Comparison of ENCODE assay signal across 25 cellular contexts in the genomic region with DNA sequence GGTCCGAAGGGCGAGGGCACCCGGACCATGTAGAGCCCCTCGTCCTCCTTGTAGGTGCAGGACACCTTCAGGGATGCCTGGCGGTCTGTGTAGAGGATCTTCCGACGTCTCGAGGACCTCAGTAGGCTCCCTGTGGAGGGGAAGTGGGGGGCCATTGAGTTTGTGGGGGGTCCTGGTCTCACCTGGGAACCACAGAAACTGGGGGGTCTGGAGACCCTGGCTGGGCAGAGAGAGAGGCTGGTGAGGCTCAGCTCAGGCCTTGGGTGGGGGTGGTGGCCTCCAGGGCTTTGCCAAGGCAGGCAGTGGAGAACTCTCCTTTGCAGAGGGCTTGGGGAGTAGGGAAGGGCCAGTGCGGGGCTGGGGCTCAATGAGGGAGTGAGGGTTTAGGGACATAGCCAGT. TPM values are rescaled to one million over a fixed set of nuclear protein-coding genes. Genes with fewer than 3 reads are reported as not detected.
DNase-seq lines count a peak whose midpoint lies in the region; ATAC-seq, FAIRE-seq and TF ChIP-seq lines count a peak whose summit lies in the region.
"Had no signal": no experiment of that assay in that cellular context is flagged by ENCODE, and none has a peak within 500 bp of the region (broad histone marks: within the 10 kb centered on the region; RNA-seq: fewer than 3 reads in every experiment).

No MANE protein-coding gene starts in this region.

- H3K4me3 ChIP-seq in left ventricle myocardium inferior (no peak overlapping the region), kidney (ENCODE audit: low read length in 2 of 2) (no peak overlapping the region)
- H3K4me3 ChIP-seq: A549; BLaER1 treated with 17β-estradiol and CSF1 and Interleukin-3, amounts not matched to agents 10 nM and 100 nM had no signal

- H3K4me1 ChIP-seq in left ventricle myocardium inferior = peaks cover 78% of the 10 kb centered on the region
- H3K4me1 ChIP-seq in kidney (ENCODE audit: control insufficient read depth in 1 of 2, insufficient read depth in 1 of 2, low read depth in 1 of 2, low read length in 2 of 2) = no peaks in the 10 kb centered on the region
- H3K4me1 ChIP-seq: A549, BE2C had no signal

- CTCF ChIA-PET in CD4-positive, alpha-beta T cell (lab: Charles Lee) = no interaction called here

- H3K27ac ChIP-seq in left ventricle myocardium inferior (replicated peaks) (peak overlapping the region; percentile 79), kidney (ENCODE audit: low read depth in 2 of 2, low read length in 2 of 2) (no peak overlapping the region)
- H3K27ac ChIP-seq in CD4-positive, alpha-beta T cell (ENCODE audit: low read depth, low read length) = no peak overlapping the region
- H3K27ac ChIP-seq: A549; BLaER1 treated with 17β-estradiol and CSF1 and Interleukin-3, amounts not matched to agents 10 nM and 100 nM had no signal

- FAIRE-seq in kidney (lab: Jason Lieb, UNC) = no peak
- FAIRE-seq: A549, GM12892 had no signal

- no peak for TF ChIP-seq CTCF in left ventricle myocardium inferior (IDR thresholded peaks at IDR 0.05; ENCODE audit: borderline replicate concordance)
- no peak for TF ChIP-seq CTCF in kidney (IDR thresholded peaks at IDR 0.05; ENCODE audit: borderline replicate concordance, extremely low read depth, insufficient read depth)
- TF ChIP-seq CTCF in CD4-positive, alpha-beta T cell (IDR thresholded peaks at IDR 0.05) = no peak

- H3K9me3 ChIP-seq in left ventricle myocardium inferior (replicated peaks) = no peaks in the 10 kb centered on the region
- no peaks in the 10 kb centered on the region for H3K9me3 ChIP-seq in kidney (ENCODE audit: control insufficient read depth in 1 of 2, low read length in 2 of 2)
- no peaks in the 10 kb centered on the region for H3K9me3 ChIP-seq in CD4-positive, alpha-beta T cell (ENCODE audit: control insufficient read depth, low read length)
- H3K9me3 ChIP-seq: A549; BE2C; BLaER1 treated with 17β-estradiol and CSF1 and Interleukin-3, amounts not matched to agents 10 nM and 100 nM had no signal

- peaks cover 11 to 24% of the 10 kb centered on the region in 2 donors for H3K27me3 Mint-ChIP-seq in stimulated activated naive B cell treated with anti-CD40 and anti-IgM and Interleukin-4, amounts not matched to agents 10 μg/mL and 1 μg/mL and 100 μg/mL, for 72 hours
- H3K27me3 Mint-ChIP-seq in CD4-positive, alpha-beta T cell = peaks cover 6% of the 10 kb centered on the region
- H3K27me3 Mint-ChIP-seq: CD4-positive, alpha-beta memory T cell had no signal

- no peaks in the 10 kb centered on the region for H3K9me3 Mint-ChIP-seq in stimulated activated naive B cell treated with anti-CD40 and anti-IgM and Interleukin-4, amounts not matched to agents 10 μg/mL and 1 μg/mL and 100 μg/mL, for 72 hours
- no peaks in the 10 kb centered on the region for H3K9me3 Mint-ChIP-seq in CD4-positive, alpha-beta T cell
- H3K9me3 Mint-ChIP-seq: CD14-positive monocyte; CD4-positive, alpha-beta memory T cell; H9 had no signal

- no peak for ATAC-seq in Right ventricle myocardium superior (ENCODE audit: poor library complexity)
- no peak for ATAC-seq in stimulated activated naive B cell treated with anti-CD40 and anti-IgM and Interleukin-4, amounts not matched to agents 10 μg/mL and 1 μg/mL and 100 μg/mL, for 72 hours (replicated peaks)
- ATAC-seq in CD4-positive, alpha-beta T cell (ENCODE audit: poor library complexity) = no peak
- ATAC-seq: A549, HCT116 had no signal

- H3K9ac ChIP-seq in kidney (ENCODE audit: low read length in 2 of 2) = no peak overlapping the region
- H3K9ac ChIP-seq: BLaER1 treated with 17β-estradiol and CSF1 and Interleukin-3, amounts not matched to agents 10 nM and 100 nM had no signal

- H3K4me1 Mint-ChIP-seq in stimulated activated naive B cell treated with anti-CD40 and anti-IgM and Interleukin-4, amounts not matched to agents 10 μg/mL and 1 μg/mL and 100 μg/mL, for 72 hours = no peaks in the 10 kb centered on the region
- no peaks in the 10 kb centered on the region for H3K4me1 Mint-ChIP-seq in CD4-positive, alpha-beta T cell (ENCODE audit: low read depth)
- H3K4me1 Mint-ChIP-seq: CD14-positive monocyte; CD4-positive, alpha-beta memory T cell had no signal

- POLR2A ChIA-PET in CD4-positive, alpha-beta T cell (lab: Charles Lee) = no interaction called here

- H3K36me3 ChIP-seq in left ventricle myocardium inferior (peaks cover 59% of the 10 kb centered on the region), kidney (ENCODE audit: control insufficient read depth in 1 of 2, insufficient read depth in 2 of 2, low read length in 2 of 2) (peaks cover 0 to 7% of the 10 kb centered on the region in 2 donors)
- H3K36me3 ChIP-seq: BE2C; BLaER1 treated with 17β-estradiol and CSF1 and Interleukin-3, amounts not matched to agents 10 nM and 100 nM had no signal

- no peaks in the 10 kb centered on the region for H3K27me3 ChIP-seq in left ventricle myocardium inferior (ENCODE audit: low read depth)
- H3K27me3 ChIP-seq in CD4-positive, alpha-beta T cell (ENCODE audit: control insufficient read depth, insufficient read depth, low read length) = no peaks in the 10 kb centered on the region
- H3K27me3 ChIP-seq: BE2C; BLaER1 treated with 17β-estradiol and CSF1 and Interleukin-3, amounts not matched to agents 10 nM and 100 nM had no signal

- DNase-seq in left ventricle myocardium inferior (no peak), Right ventricle myocardium superior (no peak), kidney (peak; percentile 52), NCI-H345 (lab: John Stamatoyannopoulos, UW) (no peak)
- DNase-seq in stimulated activated naive B cell treated with anti-CD40 and anti-IgM and Interleukin-4, amounts not matched to agents 10 μg/mL and 1 μg/mL and 100 μg/mL, for 72 hours = no peak
- no peak for DNase-seq in CD4-positive, alpha-beta T cell
- DNase-seq: 8988T; ACHN; AML-193; BE2C; Calu3; CD4-positive, alpha-beta memory T cell; COR-L47; DMS53; DMS79 treated with DMSO at 0.1 percent for 48 hours; GF-D8; GOT3; H9 had no signal

- H3K36me3 Mint-ChIP-seq in stimulated activated naive B cell treated with anti-CD40 and anti-IgM and Interleukin-4, amounts not matched to agents 10 μg/mL and 1 μg/mL and 100 μg/mL, for 72 hours = no peaks in the 10 kb centered on the region
- H3K36me3 Mint-ChIP-seq in CD4-positive, alpha-beta T cell (ENCODE audit: low read depth) = no peaks in the 10 kb centered on the region
- H3K36me3 Mint-ChIP-seq: CD14-positive monocyte; CD4-positive, alpha-beta memory T cell had no signal

- H3K27ac Mint-ChIP-seq in stimulated activated naive B cell treated with anti-CD40 and anti-IgM and Interleukin-4, amounts not matched to agents 10 μg/mL and 1 μg/mL and 100 μg/mL, for 72 hours = peak overlapping the region; percentile 83
- H3K27ac Mint-ChIP-seq in CD4-positive, alpha-beta T cell = no peak overlapping the region
- H3K27ac Mint-ChIP-seq: CD4-positive, alpha-beta memory T cell; H9 had no signal

- H3K4me3 Mint-ChIP-seq in stimulated activated naive B cell treated with anti-CD40 and anti-IgM and Interleukin-4, amounts not matched to agents 10 μg/mL and 1 μg/mL and 100 μg/mL, for 72 hours = no peak overlapping the region
- H3K4me3 Mint-ChIP-seq in CD4-positive, alpha-beta T cell = no peak overlapping the region
- H3K4me3 Mint-ChIP-seq: CD14-positive monocyte; CD4-positive, alpha-beta memory T cell; H9 had no signal

- intact Hi-C loops in left ventricle myocardium inferior (cut with micrococcal nuclease) (no loop called here), Right ventricle myocardium superior (cut with DNase I) (no loop called here), kidney (cut with DNase I) (no loop called here)
- intact Hi-C loops in CD4-positive, alpha-beta T cell (cut with DNase I, micrococcal nuclease) = no loop called here

RNA-seq across cellular contexts. Expression of a gene that starts 19.0 kb away (rescaled TPM):
- 440 TPM for total RNA-seq in left ventricle myocardium inferior
- 396 TPM for total RNA-seq in Right ventricle myocardium superior
- 13.5 TPM for total RNA-seq in kidney
- polyA plus RNA-seq in kidney (ENCODE audit: insufficient read depth, low read depth, low replicate concordance) = 20.5 TPM
- not detected for total RNA-seq in CD4-positive, alpha-beta T cell
- total RNA-seq: CD4-positive, alpha-beta memory T cell had no signal
- polyA plus RNA-seq: CD14-positive monocyte; CD4-positive, alpha-beta memory T cell had no signal

RNA-seq across cellular contexts. Expression of a gene that starts 50.0 kb away (rescaled TPM):
- total RNA-seq in left ventricle myocardium inferior = 0.14 TPM
- total RNA-seq in Right ventricle myocardium superior = 0.16 TPM
- 1.4 TPM for total RNA-seq in kidney
- 1.4 TPM for polyA plus RNA-seq in kidney (ENCODE audit: insufficient read depth, low read depth, low replicate concordance)
- total RNA-seq in CD4-positive, alpha-beta T cell = not detected
- total RNA-seq: CD4-positive, alpha-beta memory T cell; Daoy; G401 had no signal
- polyA plus RNA-seq: CD14-positive monocyte; CD4-positive, alpha-beta memory T cell had no signal

Comparison
In these comparisons a context has a peak if more than half of its experiments do, and no peak if none do; other contexts are left out.
1. RNA of a gene that starts 19.0 kb away (total RNA-seq): 440 TPM in left ventricle myocardium inferior (single experiment) and 396 TPM in Right ventricle myocardium superior (single experiment); 13.5 TPM in kidney (single experiment) and not detected in CD4-positive, alpha-beta T cell; every median in the first group is over 10 times any median in the second.